8 cellular contexts compared by ENCODE assay signal in the genomic region with DNA sequence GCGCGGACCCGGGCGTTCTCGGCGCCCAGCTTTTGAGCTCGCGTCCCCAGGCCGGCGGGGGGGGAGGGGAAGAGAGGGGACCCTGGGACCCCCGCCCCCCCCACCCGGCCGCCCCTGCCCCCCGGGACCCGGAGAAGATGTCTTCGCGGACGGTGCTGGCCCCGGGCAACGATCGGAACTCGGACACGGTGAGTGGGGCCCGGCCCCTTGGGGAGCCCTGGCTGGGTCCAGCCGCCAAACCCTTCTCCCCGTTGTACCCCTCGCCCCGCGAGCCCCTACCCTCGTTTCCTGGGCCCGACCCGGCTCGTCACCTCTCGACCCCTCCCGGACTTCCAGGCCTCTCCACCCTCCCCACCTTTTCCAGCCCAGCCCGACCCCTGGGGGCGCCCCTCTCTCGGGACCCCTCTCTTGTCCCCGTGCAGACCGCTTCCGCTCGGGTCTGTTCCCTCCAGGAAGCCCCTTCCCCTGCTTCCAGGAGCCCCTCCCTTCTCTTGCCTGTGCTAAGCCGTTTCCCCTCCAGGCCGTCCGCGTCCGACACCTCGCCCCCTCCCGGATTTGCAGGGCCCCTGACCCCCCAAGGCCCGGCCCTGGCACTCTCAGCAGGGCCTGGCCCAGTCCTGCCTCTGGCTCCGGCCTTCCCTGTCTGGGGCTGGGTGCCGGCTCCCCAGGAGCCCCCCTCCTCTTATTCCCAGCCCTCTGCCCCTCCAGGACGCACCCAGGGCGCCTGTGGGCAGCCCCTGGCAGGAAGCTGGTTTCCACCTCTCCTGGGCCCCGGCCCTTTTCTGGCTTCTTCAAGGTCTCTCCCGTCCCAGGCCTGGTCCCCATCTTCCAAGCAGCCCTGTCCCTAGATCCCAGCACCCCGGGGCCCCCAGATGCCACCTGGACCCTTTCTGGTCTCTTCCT. TPM values are rescaled to one million over a fixed set of nuclear protein-coding genes. Genes with fewer than 3 reads are reported as not detected.
A peak's percentile ranks its signal among the peaks of the same experiment; 100 is the strongest.
DNase-seq lines count a peak whose midpoint lies in the region; ATAC-seq, FAIRE-seq and TF ChIP-seq lines count a peak whose summit lies in the region.

No MANE protein-coding gene starts in this region.

- H3K27me3 ChIP-seq in BE2C (no peaks in the 10 kb centered on the region), IMR-90 (ENCODE audit: control insufficient read depth, insufficient read depth, low read length) (no peaks in the 10 kb centered on the region), keratinocyte (ENCODE audit: control insufficient read depth, extremely low read depth, insufficient read depth, low read length) (no peaks in the 10 kb centered on the region), stomach (no peaks in the 10 kb centered on the region)

- H3K9me3 ChIP-seq in BE2C (no peaks in the 10 kb centered on the region), IMR-90 (ENCODE audit: control insufficient read depth, insufficient read depth, low read length) (no peaks in the 10 kb centered on the region), keratinocyte (ENCODE audit: control insufficient read depth, low read depth, low read length) (no peaks in the 10 kb centered on the region), stomach (no peaks in the 10 kb centered on the region)

- dilution Hi-C loops in IMR-90 (cut with HindIII; ENCODE audit: low sequenced_read_pairs, unreplicated experiment) (no loop called here), keratinocyte (cut with MboI; ENCODE audit: extremely low pct_ligation_motif_present, low sequenced_read_pairs) (no loop called here)

- H3K79me2 ChIP-seq in keratinocyte (ENCODE audit: control insufficient read depth, insufficient read depth, low read length): peaks cover 51% of the 10 kb centered on the region

- no peak overlapping the region for H4K91ac ChIP-seq in IMR-90 (ENCODE audit: insufficient read depth, low read depth, low read length)

- H3K36me3 ChIP-seq in BE2C: 0 out of 2 replicates have a peak, but pooled peaks cover 2% of the 10 kb centered on the region
- peaks cover 10% of the 10 kb centered on the region for H3K36me3 ChIP-seq in IMR-90 (ENCODE audit: control insufficient read depth, insufficient read depth, low read length)
- peaks cover 0 to 12% of the 10 kb centered on the region in 2 experiments for H3K36me3 ChIP-seq in keratinocyte (ENCODE audit: control insufficient read depth in 2 of 2, extremely low read depth in 1 of 2, insufficient read depth in 2 of 2, low read length in 2 of 2)
- no peaks in the 10 kb centered on the region for H3K36me3 ChIP-seq in stomach

- H3K9me1 ChIP-seq in IMR-90 (ENCODE audit: insufficient read depth, low read length) (peaks cover 6% of the 10 kb centered on the region; the same call in 1 of the 2 replicates), keratinocyte (ENCODE audit: control insufficient read depth, extremely low read depth, insufficient read depth, low read length) (peaks cover 3% of the 10 kb centered on the region)

- peaks cover 40% of the 10 kb centered on the region for H4K20me1 ChIP-seq in IMR-90 (ENCODE audit: insufficient read depth, low read length)
- peaks cover 10% of the 10 kb centered on the region for H4K20me1 ChIP-seq in keratinocyte (ENCODE audit: control insufficient read depth, extremely low read depth, insufficient read depth, low read length)

- H3K4me2 ChIP-seq in IMR-90 (ENCODE audit: low read depth, low read length) (peak overlapping the region; percentile 88), keratinocyte (ENCODE audit: control insufficient read depth, extremely low read depth, insufficient read depth, low read depth, low read length) (peak overlapping the region; percentile 91)

- H3K9ac ChIP-seq in IMR-90 (ENCODE audit: low read depth, low read length) (peak overlapping the region; percentile 89), keratinocyte (ENCODE audit: control insufficient read depth, extremely low read depth, insufficient read depth, low read length) (peak overlapping the region; percentile 85)

- no peak for TF ChIP-seq EP300 in stomach (IDR thresholded peaks at IDR 0.05)

- no peak overlapping the region for H3K56ac ChIP-seq in IMR-90 (ENCODE audit: extremely low read depth, insufficient read depth, low read length)

- peak overlapping the region; percentile 21; the same call in 1 of the 2 replicates for H2AK5ac ChIP-seq in IMR-90 (ENCODE audit: low read depth, low read length)

- peak overlapping the region; percentile 97 for H2AK9ac ChIP-seq in IMR-90 (replicated peaks; ENCODE audit: low read depth, low read length, poor library complexity)

- H2BK120ac ChIP-seq in IMR-90 (ENCODE audit: low read depth, low read length): no peak overlapping the region

- H2BK20ac ChIP-seq in IMR-90 (ENCODE audit: low read depth, low read length): no peak overlapping the region

- H4K5ac ChIP-seq in IMR-90 (ENCODE audit: low read depth, low read length): peak overlapping the region; percentile 31; the same call in 1 of the 2 replicates

- peak overlapping the region; percentile 62 for H3K4ac ChIP-seq in IMR-90 (ENCODE audit: low read depth, low read length)

- H4K8ac ChIP-seq in IMR-90 (ENCODE audit: low read depth in 2 of 2, low read length in 2 of 2): peak overlapping the region in 1 of 2 experiments; percentile 47; a peak in 1 of 4 replicates

- DNase-seq in BE2C (no peak), IMR-90 (no peak), astrocyte of the spinal cord (ENCODE audit: low read depth, low spot score) (peak; percentile 13), keratinocyte (ENCODE audit: low read depth, low spot score) (no peak), stomach (no peak), NCI-H226 (no peak), NCI-H2227 treated with DMSO at 0.1 percent for 48 hours (lab: John Stamatoyannopoulos, UW) (no peak)

- ATAC-seq in IMR-90 (ENCODE audit: low read depth) (peak; percentile 40), GM18858 (IDR thresholded peaks at IDR 0.05; ENCODE audit: unreplicated experiment) (no peak)

- WGBS in IMR-90 (ENCODE audit: extremely low coverage in 2 of 2, insufficient read length in 1 of 2), 2 experiments: 2% methylated on average over 32 of the region's 57 CpGs; no CpG with 5 or more reads in 1 of the 2 experiments
- 1 to 2% (median 1%) methylated on average over 24 to 53 of the region's 57 CpGs for WGBS in stomach, 5 donors

- no peaks in the 10 kb centered on the region for H3K4me1 ChIP-seq in BE2C
- H3K4me1 ChIP-seq in IMR-90 (ENCODE audit: control insufficient read depth, insufficient read depth, low read length): peaks cover 18% of the 10 kb centered on the region
- peaks cover 28% of the 10 kb centered on the region for H3K4me1 ChIP-seq in keratinocyte (ENCODE audit: control insufficient read depth, extremely low read depth, insufficient read depth, low read length)
- peaks cover 31 to 53% (median 47%) of the 10 kb centered on the region in 4 donors for H3K4me1 ChIP-seq in stomach

- TF ChIP-seq CTCF in BE2C (IDR thresholded peaks at IDR 0.05; ENCODE audit: low read depth, low read length) (no peak), IMR-90 (conservative IDR thresholded peaks at IDR 0.05; ENCODE audit: low read depth, low read length) (no peak), astrocyte of the spinal cord (IDR thresholded peaks at IDR 0.05; ENCODE audit: low read depth, low read length) (no peak), keratinocyte (optimal IDR thresholded peaks at IDR 0.05 in 1 of 3, IDR thresholded peaks at IDR 0.05 in 1 of 3, conservative IDR thresholded peaks at IDR 0.05 in 1 of 3; ENCODE audit: extremely low read depth in 1 of 3, insufficient read depth in 2 of 3, low read length in 3 of 3) (no peak), stomach (IDR thresholded peaks at IDR 0.05) (no peak)

- peak overlapping the region; percentile 25; the same call in 1 of the 2 replicates for H3K14ac ChIP-seq in IMR-90 (replicated peaks; ENCODE audit: low read depth, low read length)

- H3K23ac ChIP-seq in IMR-90 (ENCODE audit: low read depth, low read length): peak overlapping the region; percentile 42; the same call in 1 of the 2 replicates

- POLR2A ChIA-PET in IMR-90 (lab: Charles Lee; ENCODE audit: unreplicated experiment): interaction anchor here (0.6 to 0.9 kb wide), 2 partner anchors 9 to 16 kb away, joined by 3 read pairs; no protein-coding TSS in a partner anchor

- CTCF ChIA-PET in IMR-90 (lab: Yijun Ruan, JAX): no interaction called here

- H3K79me1 ChIP-seq in IMR-90 (ENCODE audit: low read depth in 1 of 2, low read length in 2 of 2): peaks cover 23 to 51% of the 10 kb centered on the region in 2 experiments

- H2BK5ac ChIP-seq in IMR-90 (ENCODE audit: low read depth, low read length, poor library complexity, severe bottlenecking): peak overlapping the region; percentile 38

- H3K27ac ChIP-seq in IMR-90 (ENCODE audit: insufficient read depth, low read length): peak overlapping the region; percentile 79
- H3K27ac ChIP-seq in keratinocyte (ENCODE audit: control insufficient read depth, insufficient read depth, low read length): peak overlapping the region; percentile 66
- peak overlapping the region; percentile 14 to 92 (median 84) for H3K27ac ChIP-seq in stomach

- no peak overlapping the region; the same call in 1 of the 2 replicates for H3K18ac ChIP-seq in IMR-90 (ENCODE audit: low read depth, low read length)

- H2BK15ac ChIP-seq in IMR-90 (ENCODE audit: low read depth, low read length): no peak overlapping the region

- peak overlapping the region; percentile 76 for H2AFZ ChIP-seq in IMR-90 (replicated peaks; ENCODE audit: low read length, poor library complexity)
- no peak overlapping the region for H2AFZ ChIP-seq in keratinocyte (ENCODE audit: control insufficient read depth, low read length)

- no peak for FAIRE-seq in keratinocyte (lab: Jason Lieb, UNC)

- TF ChIP-seq POLR2A in IMR-90 (IDR thresholded peaks at IDR 0.05; ENCODE audit: low read depth, low read length) (no peak), stomach (IDR thresholded peaks at IDR 0.05) (no peak)

- BruUV-seq in IMR-90 (replicated peaks; lab: Mats Ljungman, UMichigan): TSS peak; percentile 41

- TF ChIP-seq RAD21 in IMR-90 (IDR thresholded peaks at IDR 0.05; ENCODE audit: low read length): no peak

- in situ Hi-C loops in IMR-90 (cut with MboI; ENCODE audit: low sequenced_read_pairs): no loop called here
- in situ Hi-C loops in astrocyte of the spinal cord (cut with HindIII; ENCODE audit: low sequenced_read_pairs): no loop called here

- intact Hi-C loops in IMR-90 (cut with micrococcal nuclease) (loop anchor here (5.0 kb wide), 1 partner anchor 86 kb away; no protein-coding TSS in a partner anchor), stomach (cut with DNase I; ENCODE audit: low total_unique reads) (no loop called here)

- H3K4me3 ChIP-seq in BE2C (ENCODE audit: low read depth, low read length): peak overlapping the region; percentile 74
- peak overlapping the region; percentile 96 for H3K4me3 ChIP-seq in IMR-90 (ENCODE audit: insufficient read depth, low read depth, low read length)
- peak overlapping the region; percentile 85 for H3K4me3 ChIP-seq in astrocyte of the spinal cord (ENCODE audit: low read depth, low read length)
- H3K4me3 ChIP-seq in keratinocyte (ENCODE audit: control insufficient read depth in 2 of 3, extremely low read depth in 1 of 3, insufficient read depth in 2 of 3, low read depth in 1 of 3, low read length in 3 of 3): peak overlapping the region; percentile 81 to 93 (median 90)
- peak overlapping the region; percentile 87 to 96 (median 94) for H3K4me3 ChIP-seq in stomach

RNA-seq across cellular contexts. Expression of a gene that starts 0.6 kb away (rescaled TPM):
- polyA plus RNA-seq in BE2C (2012; ENCODE audit: insufficient read depth, insufficient read length, low read depth): 43.6 TPM
- total RNA-seq in IMR-90 (2012; rRNA removed) (8.1 and 11.3 TPM in 2 replicates), stomach (100 to 1,000 TPM in 1 of 5 donors, 10 to 100 TPM in 3, 1 to 10 TPM in 1; 8.8 to 120 (median 21.8) TPM)
- polyA plus RNA-seq in IMR-90 (2012; rRNA removed) (20.3 and 20.7 TPM in 2 replicates), keratinocyte (16.9 to 38.0 TPM (median 19.7 TPM) in 3 replicates), stomach (10 to 100 TPM; 12.6 to 16.2 (median 14.6) TPM)
- 19.3 and 52.1 TPM in 2 replicates for polyA plus RNA-seq in IMR-90 (2012; cell fraction: cytosol; rRNA removed)
- polyA plus RNA-seq in IMR-90 (2012; cell fraction: nucleus; rRNA removed; ENCODE audit: low replicate concordance): 33.3 and 34.2 TPM in 2 replicates
- 61.7 TPM for polyA plus RNA-seq in keratinocyte (2011; ENCODE audit: low read depth)
- 29.2 and 34.8 TPM in 2 replicates for polyA plus RNA-seq in keratinocyte (2011; cell fraction: cytosol; rRNA removed)
- polyA plus RNA-seq in keratinocyte (2011; cell fraction: nucleus; rRNA removed): 42.3 and 53.8 TPM in 2 replicates
- polyA plus RNA-seq in keratinocyte (2012; ENCODE audit: low replicate concordance): 37.5 and 39.9 TPM in 2 replicates
- polyA minus RNA-seq in keratinocyte: 33.0 to 71.5 TPM (median 34.9 TPM) in 3 replicates
- polyA minus RNA-seq in keratinocyte (2011; cell fraction: cytosol; rRNA and poly(A)+ RNA removed): 29.9 TPM
- polyA minus RNA-seq in keratinocyte (2011; cell fraction: nucleus; rRNA and poly(A)+ RNA removed): 14.9 and 35.7 TPM in 2 replicates

RNA-seq across cellular contexts. Expression of a gene that starts 6.5 kb away (rescaled TPM):
- not detected for polyA plus RNA-seq in BE2C (2012; ENCODE audit: insufficient read depth, insufficient read length, low read depth)
- total RNA-seq in IMR-90 (2012; rRNA removed): not detected in 2 replicates
- 0.03 TPM in 1 of 2 replicates, not detected in the other for polyA plus RNA-seq in IMR-90 (2012; rRNA removed)
- polyA plus RNA-seq in IMR-90 (2012; cell fraction: cytosol; rRNA removed): 0.08 and 0.13 TPM in 2 replicates
- polyA plus RNA-seq in IMR-90 (2012; cell fraction: nucleus; rRNA removed; ENCODE audit: low replicate concordance): 0.06 and 0.11 TPM in 2 replicates
- 0.08 to 0.28 TPM (median 0.09 TPM) in 3 replicates for polyA plus RNA-seq in keratinocyte
- polyA plus RNA-seq in keratinocyte (2011; ENCODE audit: low read depth): not detected
- 0.07 and 0.26 TPM in 2 replicates for polyA plus RNA-seq in keratinocyte (2011; cell fraction: cytosol; rRNA removed)
- 0.04 and 0.15 TPM in 2 replicates for polyA plus RNA-seq in keratinocyte (2011; cell fraction: nucleus; rRNA removed)
- polyA plus RNA-seq in keratinocyte (2012; ENCODE audit: low replicate concordance): 0.17 and 0.47 TPM in 2 replicates
- polyA minus RNA-seq in keratinocyte: 0.33 TPM in 1 of 3 replicates, not detected in the others
- polyA minus RNA-seq in keratinocyte (2011; cell fraction: cytosol; rRNA and poly(A)+ RNA removed): not detected
- not detected in 2 replicates for polyA minus RNA-seq in keratinocyte (2011; cell fraction: nucleus; rRNA and poly(A)+ RNA removed)
- total RNA-seq in stomach: 10 to 100 TPM in 1 of 5 donors, 1 to 10 TPM in 1, under 1 TPM in 2, not detected in 1; 0.72 to 20.6 (median 1.0) TPM
- polyA plus RNA-seq in stomach: 1 to 10 TPM; 1.1 to 2.9 (median 1.9) TPM
